Comparison of ENCODE assay signal across 15 cellular contexts in the genomic region with DNA sequence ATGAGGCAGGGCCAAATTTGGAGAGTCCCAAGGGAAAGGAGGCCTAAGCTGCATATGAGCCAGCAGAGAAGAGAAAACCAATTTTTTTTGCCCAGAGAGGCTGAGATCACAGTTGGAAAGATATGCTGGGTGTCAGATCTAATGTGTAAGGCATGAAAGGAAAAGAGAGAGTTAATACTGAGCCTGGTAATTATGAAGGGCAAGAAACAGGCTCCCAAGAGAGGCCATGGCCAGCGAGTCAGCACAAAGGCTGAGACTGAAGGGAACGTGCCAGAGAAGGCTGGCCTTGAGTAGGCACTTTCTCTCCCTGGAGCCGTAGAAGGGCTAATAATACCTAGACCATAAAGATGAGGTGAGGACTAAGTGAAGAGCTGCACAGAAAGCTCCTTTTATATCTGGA. TPM values are rescaled to one million over a fixed set of nuclear protein-coding genes. Genes with fewer than 3 reads are reported as not detected.
DNase-seq lines count a peak whose midpoint lies in the region; ATAC-seq and TF ChIP-seq lines count a peak whose summit lies in the region.
"Had no signal": no experiment of that assay in that cellular context is flagged by ENCODE, and none has a peak within 500 bp of the region (broad histone marks: within the 10 kb centered on the region; RNA-seq: fewer than 3 reads in every experiment).

No MANE protein-coding gene starts in this region.

- intact Hi-C loops in right cardiac atrium (cut with DNase I) (no loop called here), heart left ventricle (cut with DNase I) (loop anchor here in 1 of 10 donors (10.0 kb wide), 1 partner anchor 124 kb away; no protein-coding TSS in a partner anchor), testis (cut with DNase I; ENCODE audit: low total_unique reads) (no loop called here)
- intact Hi-C loops in CD4-positive, alpha-beta T cell (cut with DNase I, micrococcal nuclease) = no loop called here

- DNase-seq in right cardiac atrium (peak in 2 of 3 donors; percentile 15 to 48), heart left ventricle (no peak), coronary artery (ENCODE audit: low spot score) (no peak), testis (peak; percentile 13), DMS53 (lab: John Stamatoyannopoulos, UW) (no peak)
- DNase-seq in CD4-positive, alpha-beta T cell = no peak
- DNase-seq in activated CD8-positive, alpha-beta T cell treated with anti-CD3 and anti-CD28 coated beads, Interleukin-2, amount 10 ng/mL, durations not matched to agents 7 days and 5 days = no peak
- DNase-seq: 8988T; AML-193; C1 segment of cervical spinal cord; CD8-positive, alpha-beta T cell; COR-L47; DMS153 had no signal

- no peaks in the 10 kb centered on the region for H3K36me3 ChIP-seq in heart left ventricle
- no peaks in the 10 kb centered on the region for H3K36me3 ChIP-seq in testis (ENCODE audit: low read depth, missing control alignments)
- H3K36me3 ChIP-seq: HAP-1 had no signal

- H3K4me1 ChIP-seq in right cardiac atrium (ENCODE audit: control insufficient read depth, insufficient read depth, low read length) = no peaks in the 10 kb centered on the region
- no peaks in the 10 kb centered on the region for H3K4me1 ChIP-seq in heart left ventricle
- H3K4me1 ChIP-seq in testis = peaks cover 5% of the 10 kb centered on the region
- H3K4me1 ChIP-seq: HAP-1 had no signal

- no peaks in the 10 kb centered on the region for H3K27me3 ChIP-seq in right cardiac atrium (ENCODE audit: control insufficient read depth, insufficient read depth)
- peaks cover 0 to 3% (median 0%) of the 10 kb centered on the region in 9 donors for H3K27me3 ChIP-seq in heart left ventricle
- H3K27me3 ChIP-seq in testis = no peaks in the 10 kb centered on the region
- no peaks in the 10 kb centered on the region for H3K27me3 ChIP-seq in CD4-positive, alpha-beta T cell (ENCODE audit: control insufficient read depth, insufficient read depth, low read length)

- CTCF ChIA-PET in CD4-positive, alpha-beta T cell (lab: Charles Lee) = no interaction called here
- CTCF ChIA-PET in activated CD8-positive, alpha-beta T cell treated with anti-CD3 and anti-CD28 coated beads, Interleukin-2, amount 10 ng/mL, durations not matched to agents 7 days and 5 days (lab: Charles Lee) = no interaction called here

- H3K4me1 Mint-ChIP-seq in CD4-positive, alpha-beta T cell (ENCODE audit: low read depth) = no peaks in the 10 kb centered on the region
- H3K4me1 Mint-ChIP-seq in activated CD8-positive, alpha-beta T cell treated with anti-CD3 and anti-CD28 coated beads, Interleukin-2, amount 10 ng/mL, durations not matched to agents 7 days and 5 days (ENCODE audit: low read depth) = no peaks in the 10 kb centered on the region

- ATAC-seq in right cardiac atrium (peak in 1 of 2 donors; percentile 48), heart left ventricle (no peak)
- no peak for ATAC-seq in CD4-positive, alpha-beta T cell (ENCODE audit: poor library complexity)
- ATAC-seq in activated CD8-positive, alpha-beta T cell treated with anti-CD3 and anti-CD28 coated beads, Interleukin-2, amount 10 ng/mL, durations not matched to agents 7 days and 5 days = no peak
- ATAC-seq: CD8-positive, alpha-beta T cell; HepG2 had no signal

- no peaks in the 10 kb centered on the region for H3K9me3 Mint-ChIP-seq in CD4-positive, alpha-beta T cell
- H3K9me3 Mint-ChIP-seq in activated CD8-positive, alpha-beta T cell treated with anti-CD3 and anti-CD28 coated beads, Interleukin-2, amount 10 ng/mL, durations not matched to agents 7 days and 5 days (ENCODE audit: insufficient read depth) = no peaks in the 10 kb centered on the region
- H3K9me3 Mint-ChIP-seq: CD8-positive, alpha-beta T cell had no signal

- TF ChIP-seq POLR2A in heart left ventricle (IDR thresholded peaks at IDR 0.05) (no peak), testis (IDR thresholded peaks at IDR 0.05) (no peak)

- WGBS in right cardiac atrium = 45% methylated on average over 3 of the region's 3 CpGs
- 58 to 63% (median 60%) methylated on average over 3 of the region's 3 CpGs for WGBS in heart left ventricle, 4 donors
- WGBS in testis, 2 donors = 28 to 30% methylated on average over 3 of the region's 3 CpGs

- TF ChIP-seq CTCF in heart left ventricle (IDR thresholded peaks at IDR 0.05) = no peak
- no peak for TF ChIP-seq CTCF in coronary artery (IDR thresholded peaks at IDR 0.05)
- no peak for TF ChIP-seq CTCF in testis (IDR thresholded peaks at IDR 0.05)
- TF ChIP-seq CTCF in CD4-positive, alpha-beta T cell (IDR thresholded peaks at IDR 0.05) = no peak

- H3K4me3 Mint-ChIP-seq in CD4-positive, alpha-beta T cell = no peak overlapping the region
- no peak overlapping the region for H3K4me3 Mint-ChIP-seq in activated CD8-positive, alpha-beta T cell treated with anti-CD3 and anti-CD28 coated beads, Interleukin-2, amount 10 ng/mL, durations not matched to agents 7 days and 5 days
- H3K4me3 Mint-ChIP-seq: CD8-positive, alpha-beta T cell had no signal

- H3K9me3 ChIP-seq in right cardiac atrium (ENCODE audit: control insufficient read depth, low read length) (no peaks in the 10 kb centered on the region), heart left ventricle (no peaks in the 10 kb centered on the region), testis (no peaks in the 10 kb centered on the region)
- H3K9me3 ChIP-seq in CD4-positive, alpha-beta T cell (ENCODE audit: control insufficient read depth, low read length) = no peaks in the 10 kb centered on the region
- H3K9me3 ChIP-seq: HAP-1 had no signal

- POLR2A ChIA-PET in CD4-positive, alpha-beta T cell (lab: Charles Lee) = no interaction called here
- POLR2A ChIA-PET in activated CD8-positive, alpha-beta T cell treated with anti-CD3 and anti-CD28 coated beads, Interleukin-2, amount 10 ng/mL, durations not matched to agents 7 days and 5 days (lab: Charles Lee) = no interaction called here

- H3K27me3 Mint-ChIP-seq in CD4-positive, alpha-beta T cell = peaks cover 3% of the 10 kb centered on the region
- H3K27me3 Mint-ChIP-seq in activated CD8-positive, alpha-beta T cell treated with anti-CD3 and anti-CD28 coated beads, Interleukin-2, amount 10 ng/mL, durations not matched to agents 7 days and 5 days (ENCODE audit: low read depth) = peaks cover 7% of the 10 kb centered on the region

- H3K27ac ChIP-seq in right cardiac atrium (ENCODE audit: low read length) (no peak overlapping the region), heart left ventricle (no peak overlapping the region), coronary artery (peak overlapping the region; percentile 28 to 50), testis (no peak overlapping the region)
- H3K27ac ChIP-seq in CD4-positive, alpha-beta T cell (ENCODE audit: low read depth, low read length) = no peak overlapping the region

- no peaks in the 10 kb centered on the region for H3K36me3 Mint-ChIP-seq in CD4-positive, alpha-beta T cell (ENCODE audit: low read depth)
- H3K36me3 Mint-ChIP-seq in activated CD8-positive, alpha-beta T cell treated with anti-CD3 and anti-CD28 coated beads, Interleukin-2, amount 10 ng/mL, durations not matched to agents 7 days and 5 days (ENCODE audit: low read depth) = no peaks in the 10 kb centered on the region
- H3K36me3 Mint-ChIP-seq: CD8-positive, alpha-beta T cell had no signal

- H3K27ac Mint-ChIP-seq in CD4-positive, alpha-beta T cell = no peak overlapping the region
- no peak overlapping the region for H3K27ac Mint-ChIP-seq in activated CD8-positive, alpha-beta T cell treated with anti-CD3 and anti-CD28 coated beads, Interleukin-2, amount 10 ng/mL, durations not matched to agents 7 days and 5 days
- H3K27ac Mint-ChIP-seq: CD8-positive, alpha-beta T cell had no signal

- H3K4me3 ChIP-seq in right cardiac atrium (ENCODE audit: low read length) (no peak overlapping the region), heart left ventricle (no peak overlapping the region), coronary artery (no peak overlapping the region), testis (no peak overlapping the region)
- H3K4me3 ChIP-seq: HAP-1 had no signal

RNA-seq across cellular contexts. Expression of a gene that starts 31.8 kb away (rescaled TPM):
- total RNA-seq in right cardiac atrium = 1 to 10 TPM; 4.0 to 7.9 (median 5.1) TPM
- 3.8 TPM for polyA plus RNA-seq in right cardiac atrium
- 1 to 10 TPM; 1.6 to 6.4 (median 3.5) TPM for total RNA-seq in heart left ventricle
- polyA plus RNA-seq in heart left ventricle = 1 to 10 TPM in 1 of 2 donors, under 1 TPM in 1; 0.85 to 4.0 TPM
- 1 to 10 TPM; 6.4 to 7.1 TPM for total RNA-seq in testis
- 5.8 TPM for polyA plus RNA-seq in testis (ENCODE audit: insufficient read depth, low read depth, low replicate concordance)
- total RNA-seq in CD4-positive, alpha-beta T cell = 1 to 10 TPM; 5.6 to 5.7 TPM
- 1 to 10 TPM; 6.3 to 6.7 TPM for total RNA-seq in activated CD8-positive, alpha-beta T cell treated with anti-CD3 and anti-CD28 coated beads, Interleukin-2, amount 10 ng/mL, durations not matched to agents 7 days and 5 days
- total RNA-seq: HepG2 had no signal

Comparison
In these comparisons a context has a peak if more than half of its experiments do, and no peak if none do; other contexts are left out.
1. DNase-seq: peak in right cardiac atrium (2 of 3) and testis (single experiment); none in heart left ventricle (0 of 5), coronary artery (single experiment), CD4-positive, alpha-beta T cell (0 of 10), activated CD8-positive, alpha-beta T cell treated with anti-CD3 and anti-CD28 coated beads, Interleukin-2, amount 10 ng/mL, durations not matched to agents 7 days and 5 days (single experiment) and DMS53 (single experiment).
2. H3K27ac ChIP-seq: peak in coronary artery (2 of 2); none in right cardiac atrium (single experiment), heart left ventricle (0 of 12), testis (0 of 2) and CD4-positive, alpha-beta T cell (single experiment).